ENCODE assay signal across 7 cellular contexts in the genomic region with DNA sequence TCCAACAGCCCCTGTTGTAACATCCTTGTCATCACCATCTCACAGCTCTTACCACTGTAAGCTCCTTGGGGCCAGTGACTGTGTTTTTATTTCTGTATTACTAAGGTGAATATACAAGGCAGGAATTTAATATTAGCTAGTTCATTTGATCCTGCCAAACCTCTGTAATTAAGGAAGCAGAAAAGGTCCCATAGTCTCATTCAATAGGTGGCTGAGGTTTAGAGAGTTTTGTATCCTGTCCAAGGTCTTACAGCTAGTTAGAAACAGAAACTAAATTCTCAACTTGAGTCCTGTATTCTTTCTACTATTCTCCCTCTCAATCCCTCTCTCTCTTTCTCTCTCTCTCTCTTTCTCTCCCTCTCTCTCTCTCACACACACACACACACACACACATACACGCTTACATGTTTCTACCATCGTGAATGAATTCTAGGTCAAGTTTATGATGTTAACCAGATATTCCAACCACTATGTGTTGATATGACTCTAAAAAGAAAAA. TPM values are rescaled to one million over a fixed set of nuclear protein-coding genes. Genes with fewer than 3 reads are reported as not detected.
A peak's percentile ranks its signal among the peaks of the same experiment; 100 is the strongest.
DNase-seq lines count a peak whose midpoint lies in the region; ATAC-seq and TF ChIP-seq lines count a peak whose summit lies in the region.

No MANE protein-coding gene starts in this region.

- H3K4me3 ChIP-seq in SJSA1 (peak overlapping the region; percentile 44), fibroblast of pulmonary artery (replicated peaks; ENCODE audit: low read depth, low read length) (peak overlapping the region; percentile 71), skeletal muscle cell (ENCODE audit: low read depth, low read length) (peak overlapping the region; percentile 27)

- peaks cover 26% of the 10 kb centered on the region for H3K36me3 ChIP-seq in SJSA1

- ATAC-seq in GM18520 (IDR thresholded peaks at IDR 0.05; ENCODE audit: unreplicated experiment) (peak; percentile 22), HG02759 (IDR thresholded peaks at IDR 0.05; ENCODE audit: unreplicated experiment) (peak; percentile 29)

- in situ Hi-C loops in KBM-7 (cut with MboI; ENCODE audit: low pct_unique_long_range_greater_than_20kb, low sequenced_read_pairs) = no loop called here

- H3K27ac ChIP-seq in SJSA1 = peak overlapping the region; percentile 94

- peaks cover 34% of the 10 kb centered on the region for H3K4me1 ChIP-seq in SJSA1 (replicated peaks)

- H3K9me3 ChIP-seq in SJSA1 (replicated peaks) = no peaks in the 10 kb centered on the region

- no peak for TF ChIP-seq CTCF in fibroblast of pulmonary artery (IDR thresholded peaks at IDR 0.05; ENCODE audit: low read length, missing control alignments)

- DNase-seq in SJSA1 (ENCODE audit: low read depth in 1 of 2, low spot score in 2 of 2) (no peak), fibroblast of pulmonary artery (ENCODE audit: low read depth) (no peak), skeletal muscle cell (ENCODE audit: low read depth) (peak; percentile 56), KBM-7 (no peak), NCI-H2227 treated with DMSO at 0.1 percent for 48 hours (lab: John Stamatoyannopoulos, UW) (no peak)

- no peaks in the 10 kb centered on the region; the same call in 1 of the 2 replicates for H3K27me3 ChIP-seq in SJSA1 (replicated peaks)

RNA-seq across cellular contexts. Expression of a gene that starts 0.5 kb away (rescaled TPM):
- 34.4 and 81.5 TPM in 2 replicates for total RNA-seq in SJSA1 (2014; rRNA removed; shearing (Covaris generic))

RNA-seq across cellular contexts. Expression of a gene that starts 31.4 kb away (rescaled TPM):
- 45.7 and 76.8 TPM in 2 replicates for total RNA-seq in SJSA1 (2014; rRNA removed; shearing (Covaris generic))
